1 cellular context compared by ENCODE assay signal in the genomic region with DNA sequence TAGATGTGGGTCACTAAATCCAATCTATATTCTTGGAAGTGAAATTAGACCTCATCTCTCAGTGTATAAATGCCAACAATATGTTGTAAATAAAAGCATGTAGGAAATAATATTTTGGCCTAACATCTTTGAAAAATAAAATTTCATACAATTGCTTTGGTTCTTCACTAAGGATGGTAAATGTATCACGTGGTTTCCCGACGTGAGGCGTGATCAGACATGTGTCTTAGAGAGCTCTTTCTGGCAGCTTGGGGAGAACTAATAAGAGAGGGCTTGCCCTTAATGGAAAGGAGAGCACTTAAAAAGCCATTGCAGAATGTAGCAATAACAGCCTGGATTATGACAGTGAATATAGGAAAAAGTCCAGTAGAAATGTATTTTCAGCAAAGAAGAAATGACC.
TF ChIP-seq lines count a peak whose summit lies in the region.

No MANE protein-coding gene starts in this region.

TF ChIP-seq in HepG2, 621 proteins besides CTCF, POLR2A, EP300 and RAD21 (continued from another document):
- peak; percentile 95 for TF ChIP-seq MNT (IDR thresholded peaks at IDR 0.05)
